32 cellular contexts compared by ENCODE assay signal in genomic region chr3:195445885-195446284, GRCh38. TPM values are rescaled to one million over a fixed set of nuclear protein-coding genes. Genes with fewer than 3 reads are reported as not detected.
DNase-seq lines count a peak whose midpoint lies in the region; ATAC-seq and TF ChIP-seq lines count a peak whose summit lies in the region.
"Had no signal": no experiment of that assay in that cellular context is flagged by ENCODE, and none has a peak within 500 bp of the region (broad histone marks: within the 10 kb centered on the region; RNA-seq: fewer than 3 reads in every experiment).

No MANE protein-coding gene starts in this region.

- H3F3A ChIP-seq in GM23248 (ENCODE audit: insufficient read depth) = peaks cover 15% of the 10 kb centered on the region

- H3K9ac ChIP-seq in BLaER1 (no peak overlapping the region), GM23248 (no peak overlapping the region), colonic mucosa (ENCODE audit: low read depth in 2 of 2, low read length in 2 of 2) (no peak overlapping the region)

- no peak overlapping the region for H3K4me3 Mint-ChIP-seq in activated B cell treated with CpG ODN at 0.5 μM for 24 hours
- H3K4me3 Mint-ChIP-seq in neural crest cell = peak overlapping the region; percentile 21
- H3K4me3 Mint-ChIP-seq: activated CD4-positive, alpha-beta memory T cell treated with anti-CD3 and anti-CD28 coated beads for 36 hours; activated T-helper 17 cell treated with anti-CD3 and anti-CD28 coated beads, Interleukin-2, amount 50 U/mL, for 72 hours; CD14-positive monocyte; stimulated activated naive B cell treated with anti-CD40 and anti-IgM and Interleukin-4, amounts not matched to agents 10 μg/mL and 1 μg/mL and 100 μg/mL, for 72 hours had no signal

- H2AFZ ChIP-seq in GM23248 = 0 out of 2 replicates have a peak overlapping the region, but pooled peaks have one; percentile 30

- in situ Hi-C loops in GM23248 (cut with MboI) = no loop called here

- H3K4me3 ChIP-seq in BLaER1 = no peak overlapping the region
- H3K4me3 ChIP-seq in GM23248 = no peak overlapping the region
- H3K4me3 ChIP-seq in colonic mucosa = no peak overlapping the region
- H3K4me3 ChIP-seq: lower lobe of right lung, spleen, suprapubic skin, uterus had no signal

- WGBS in GM23248 (ENCODE audit: low coverage in 1 of 2, low lambda C conversion rate in 2 of 2, missing lambda C conversion rate in 2 of 2), 2 experiments = 86 to 89% methylated on average over 2 of the region's 2 CpGs

- H3K9me3 Mint-ChIP-seq in activated B cell treated with CpG ODN at 0.5 μM for 24 hours (no peaks in the 10 kb centered on the region), neural crest cell (no peaks in the 10 kb centered on the region)
- H3K9me3 Mint-ChIP-seq: activated CD4-positive, alpha-beta memory T cell treated with anti-CD3 and anti-CD28 coated beads for 36 hours; activated T-helper 17 cell treated with anti-CD3 and anti-CD28 coated beads, Interleukin-2, amount 50 U/mL, for 72 hours; stimulated activated naive B cell treated with anti-CD40 and anti-IgM and Interleukin-4, amounts not matched to agents 10 μg/mL and 1 μg/mL and 100 μg/mL, for 72 hours had no signal

- ATAC-seq in activated B cell treated with CpG ODN at 0.5 μM for 24 hours (ENCODE audit: low read depth) = no peak
- ATAC-seq: activated T-helper 17 cell treated with anti-CD3 and anti-CD28 coated beads, Interleukin-2, amount 50 U/mL, for 72 hours; lower lobe of right lung; SK-N-SH treated with all-trans-retinoic acid at 6 μM for 48 hours; stimulated activated naive B cell treated with anti-CD40 and anti-IgM and Interleukin-4, amounts not matched to agents 10 μg/mL and 1 μg/mL and 100 μg/mL, for 72 hours had no signal

- peaks cover 12% of the 10 kb centered on the region for H4K20me1 ChIP-seq in BLaER1
- no peaks in the 10 kb centered on the region for H4K20me1 ChIP-seq in GM23248 (ENCODE audit: insufficient read depth)

- H3K36me3 Mint-ChIP-seq in activated B cell treated with CpG ODN at 0.5 μM for 24 hours (ENCODE audit: low read depth) = peaks cover 8% of the 10 kb centered on the region
- no peaks in the 10 kb centered on the region for H3K36me3 Mint-ChIP-seq in neural crest cell (ENCODE audit: low read depth)
- H3K36me3 Mint-ChIP-seq: activated CD4-positive, alpha-beta memory T cell treated with anti-CD3 and anti-CD28 coated beads for 36 hours had no signal

- CTCF ChIA-PET in activated B cell treated with CpG ODN at 0.5 μM for 24 hours (lab: Charles Lee) = no interaction called here

- no peaks in the 10 kb centered on the region for H3K9me3 ChIP-seq in BLaER1
- no peaks in the 10 kb centered on the region for H3K9me3 ChIP-seq in GM23248 (ENCODE audit: low read depth)
- no peaks in the 10 kb centered on the region for H3K9me3 ChIP-seq in colonic mucosa
- H3K9me3 ChIP-seq: lower lobe of right lung, spleen, suprapubic skin, uterus had no signal

- H3K4me1 Mint-ChIP-seq in activated B cell treated with CpG ODN at 0.5 μM for 24 hours (peaks cover 21% of the 10 kb centered on the region), neural crest cell (peaks cover 23% of the 10 kb centered on the region)

- H3K36me3 ChIP-seq in BLaER1 (no peaks in the 10 kb centered on the region), GM23248 (ENCODE audit: low read depth) (no peaks in the 10 kb centered on the region), colonic mucosa (no peaks in the 10 kb centered on the region)
- H3K36me3 ChIP-seq: lower lobe of right lung, spleen, suprapubic skin, uterus, WERI-Rb-1 had no signal

- POLR2A ChIA-PET in activated B cell treated with CpG ODN at 0.5 μM for 24 hours (lab: Charles Lee) = no interaction called here

- H3K27me3 Mint-ChIP-seq in activated B cell treated with CpG ODN at 0.5 μM for 24 hours (no peaks in the 10 kb centered on the region), neural crest cell (ENCODE audit: low read depth) (no peaks in the 10 kb centered on the region)
- H3K27me3 Mint-ChIP-seq: activated CD4-positive, alpha-beta memory T cell treated with anti-CD3 and anti-CD28 coated beads for 36 hours; activated T-helper 17 cell treated with anti-CD3 and anti-CD28 coated beads, Interleukin-2, amount 50 U/mL, for 72 hours; stimulated activated naive B cell treated with anti-CD40 and anti-IgM and Interleukin-4, amounts not matched to agents 10 μg/mL and 1 μg/mL and 100 μg/mL, for 72 hours had no signal

- H3K9me2 ChIP-seq in GM23248 (ENCODE audit: insufficient read depth) = no peaks in the 10 kb centered on the region

- H3K27ac Mint-ChIP-seq in activated B cell treated with CpG ODN at 0.5 μM for 24 hours (peak overlapping the region; percentile 13), neural crest cell (ENCODE audit: unreplicated experiment) (no peak overlapping the region)
- H3K27ac Mint-ChIP-seq: activated CD4-positive, alpha-beta memory T cell treated with anti-CD3 and anti-CD28 coated beads for 36 hours; activated T-helper 17 cell treated with anti-CD3 and anti-CD28 coated beads, Interleukin-2, amount 50 U/mL, for 72 hours had no signal

- H3K27me3 ChIP-seq in BLaER1 = no peaks in the 10 kb centered on the region
- H3K27me3 ChIP-seq in GM23248 (replicated peaks; ENCODE audit: insufficient read depth) = no peaks in the 10 kb centered on the region
- no peaks in the 10 kb centered on the region for H3K27me3 ChIP-seq in colonic mucosa
- H3K27me3 ChIP-seq: spleen, suprapubic skin, uterus had no signal

- H3K4me1 ChIP-seq in BLaER1 (peaks cover 30% of the 10 kb centered on the region), GM23248 (ENCODE audit: insufficient read depth) (peaks cover 14% of the 10 kb centered on the region; the same call in 1 of the 2 replicates), colonic mucosa (peaks cover 3% of the 10 kb centered on the region)

- peaks cover 18% of the 10 kb centered on the region for H3K79me2 ChIP-seq in GM23248 (ENCODE audit: insufficient read depth)

- H3K27ac ChIP-seq in BLaER1 (no peak overlapping the region), GM23248 (no peak overlapping the region), colonic mucosa (no peak overlapping the region)
- H3K27ac ChIP-seq: epithelial cell of prostate, lower lobe of right lung, suprapubic skin, uterus, WERI-Rb-1 had no signal

- intact Hi-C loops in activated B cell treated with CpG ODN at 0.5 μM for 24 hours (cut with micrococcal nuclease) = no loop called here
- intact Hi-C loops in colonic mucosa (cut with DNase I) = no loop called here

- H3K4me2 ChIP-seq in BLaER1 (peak overlapping the region; percentile 46), GM23248 (ENCODE audit: unreplicated experiment) (no peak overlapping the region)

- no peak for TF ChIP-seq CTCF in activated B cell treated with CpG ODN at 0.5 μM for 24 hours (IDR thresholded peaks at IDR 0.05)
- TF ChIP-seq CTCF in neural crest cell (conservative IDR thresholded peaks at IDR 0.05) = no peak
- TF ChIP-seq CTCF in colonic mucosa (IDR thresholded peaks at IDR 0.05) = no peak

- DNase-seq in GM23248 (no peak), activated B cell treated with CpG ODN at 0.5 μM for 24 hours (no peak), neural crest cell (ENCODE audit: low read depth, low spot score) (no peak), NCI-H748 (lab: John Stamatoyannopoulos, UW; ENCODE audit: unreplicated experiment) (no peak), colonic mucosa (no peak), SIG-M5 treated with dmso at 0.1 percent for 504 hours (lab: John Stamatoyannopoulos, UW; ENCODE audit: unreplicated experiment) (no peak)
- no peak for DNase-seq in stimulated activated CD4-positive, alpha-beta T cell treated with anti-CD3 and anti-CD28 coated beads, Interleukin-2, amount 100 ng/mL, for 48 hours
- DNase-seq: activated CD4-positive, alpha-beta memory T cell treated with anti-CD3 and anti-CD28 coated beads for 36 hours; activated CD8-positive, alpha-beta memory T cell treated with anti-CD3 and anti-CD28 coated beads, Interleukin-2, amount 50 U/mL, for 48 hours; cerebellar nuclear complex; DMS 273 treated with DMSO at 0.1 percent for 48 hours; KBM-7; kidney glomerular epithelial cell; lower lobe of right lung; NCI-H1048; NCI-H187; NCI-H2171 treated with DMSO at 0.1 percent for 48 hours; NCI-H524; NK-92 treated with Interleukin-12 subunit alpha and Interleukin-12 subunit beta, amount 100 ng/mL, for 24 hours; retina; spleen; stimulated activated CD4-positive, alpha-beta T cell treated with anti-CD3 and anti-CD28 coated beads, Interleukin-4, amount 100 ng/mL, for 1 hour; stimulated activated naive B cell treated with anti-CD40 and anti-IgM and Interleukin-4, amounts not matched to agents 10 μg/mL and 1 μg/mL and 100 μg/mL, for 72 hours; T-helper 9 cell; uterus; WERI-Rb-1 had no signal

RNA-seq across cellular contexts. Expression of gene ACAP2, which starts 3.1 kb away (rescaled TPM):
- total RNA-seq in GM23248 (2014; rRNA removed; shearing (Covaris generic)) = 47.8 and 50.5 TPM in 2 replicates
- 49.9 and 57.8 TPM in 2 replicates for polyA plus RNA-seq in GM23248 (2016; fragmentation: Nextera tagmentation; extraction: Ambion mirVana)
- total RNA-seq in activated B cell treated with CpG ODN at 0.5 μM for 24 hours (75.5 and 89.7 TPM in 2 replicates), neural crest cell (35.7 and 37.8 TPM in 2 replicates), colonic mucosa (10 to 100 TPM; 48.8 to 62.4 TPM)
